ENCODE assay signal across 10 cellular contexts in the genomic region with DNA sequence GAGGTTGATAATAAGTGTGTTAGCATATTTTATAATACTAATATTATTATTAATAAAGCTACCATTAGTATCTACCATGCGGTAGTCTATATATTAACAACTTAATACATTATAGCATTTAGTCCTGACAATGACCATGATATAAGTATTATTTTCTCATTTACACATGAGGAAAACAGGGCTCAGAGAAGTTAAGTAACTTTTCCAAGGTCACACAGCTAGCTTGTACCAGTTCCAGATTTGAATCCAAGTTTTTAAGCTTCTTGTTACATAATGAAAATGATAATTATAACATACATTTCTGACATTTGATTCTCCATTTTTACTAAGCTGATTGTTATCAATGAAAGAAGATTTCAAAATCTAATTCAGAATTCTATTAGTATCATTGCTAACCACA.
"Had no signal": no experiment of that assay in that cellular context is flagged by ENCODE, and none has a peak within 500 bp of the region (broad histone marks: within the 10 kb centered on the region; RNA-seq: fewer than 3 reads in every experiment).

No MANE protein-coding gene starts in this region.

- H3K27ac Mint-ChIP-seq: GM23338, H9, HFFc6 had no signal

- H3K9me3 ChIP-seq: HAP-1 had no signal

- H3K27ac ChIP-seq: GM23248 had no signal

- H3K4me2 ChIP-seq: GM23338 had no signal

- H3K9me3 Mint-ChIP-seq: GM23338, H9, HFFc6 had no signal

- H3K4me3 ChIP-seq: GM23248, GM23338, HAP-1 had no signal

- H3K9ac ChIP-seq: GM23248 had no signal

- H3K36me3 ChIP-seq: HAP-1 had no signal

- FAIRE-seq: H54 had no signal

- H2AFZ ChIP-seq: GM23248, GM23338 had no signal

- H3K4me3 Mint-ChIP-seq: GM23338, H9, HFFc6 had no signal

- ATAC-seq: GM23338, HCT116 had no signal

- DNase-seq: GM23248, GOT3, H7, H9, HCEC 1CT, HFFc6 had no signal
